2 cellular contexts compared by ENCODE assay signal in the genomic region with DNA sequence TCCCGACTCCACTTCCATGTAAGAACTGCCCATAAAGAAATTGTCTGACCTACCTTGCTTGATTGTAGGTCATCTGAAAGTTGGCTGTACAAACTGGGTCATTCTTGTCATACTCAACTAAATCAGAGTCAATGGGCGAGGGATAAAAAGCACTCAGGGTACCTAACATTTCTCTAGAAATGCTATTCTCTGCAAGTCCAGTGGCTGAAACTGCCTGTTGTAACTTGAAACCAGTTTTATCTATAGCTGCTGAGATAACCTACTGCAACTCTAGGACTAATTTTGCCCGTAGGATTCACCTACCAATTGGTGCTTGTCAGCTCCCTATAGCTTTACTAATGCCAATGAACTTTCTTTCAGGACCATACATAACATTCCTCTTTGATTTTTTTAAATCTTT.
TF ChIP-seq lines count a peak whose summit lies in the region.

No MANE protein-coding gene starts in this region.

TF ChIP-seq in HEK293, 187 proteins besides CTCF, POLR2A, EP300 and RAD21:
- TF ChIP-seq WT1 (tag by site-specific recombination; IDR thresholded peaks at IDR 0.05) (no peak), ZXDB (tag by site-specific recombination; IDR thresholded peaks at IDR 0.05) (no peak), ZNF785 (tag by site-specific recombination; IDR thresholded peaks at IDR 0.05) (no peak), ZFP37 (tag by site-specific recombination; IDR thresholded peaks at IDR 0.05) (peak; percentile 51; the same call in 1 of the 2 replicates), ZNF707 (tag by site-specific recombination; IDR thresholded peaks at IDR 0.05) (no peak), ZNF274 (IDR thresholded peaks at IDR 0.05; ENCODE audit: low read length) (no peak), ZNF274 (tag by site-specific recombination; IDR thresholded peaks at IDR 0.05; ENCODE audit: borderline replicate concordance) (no peak), PRDM6 (tag by site-specific recombination; IDR thresholded peaks at IDR 0.05) (no peak)
- TF ChIP-seq, protein P1, sequence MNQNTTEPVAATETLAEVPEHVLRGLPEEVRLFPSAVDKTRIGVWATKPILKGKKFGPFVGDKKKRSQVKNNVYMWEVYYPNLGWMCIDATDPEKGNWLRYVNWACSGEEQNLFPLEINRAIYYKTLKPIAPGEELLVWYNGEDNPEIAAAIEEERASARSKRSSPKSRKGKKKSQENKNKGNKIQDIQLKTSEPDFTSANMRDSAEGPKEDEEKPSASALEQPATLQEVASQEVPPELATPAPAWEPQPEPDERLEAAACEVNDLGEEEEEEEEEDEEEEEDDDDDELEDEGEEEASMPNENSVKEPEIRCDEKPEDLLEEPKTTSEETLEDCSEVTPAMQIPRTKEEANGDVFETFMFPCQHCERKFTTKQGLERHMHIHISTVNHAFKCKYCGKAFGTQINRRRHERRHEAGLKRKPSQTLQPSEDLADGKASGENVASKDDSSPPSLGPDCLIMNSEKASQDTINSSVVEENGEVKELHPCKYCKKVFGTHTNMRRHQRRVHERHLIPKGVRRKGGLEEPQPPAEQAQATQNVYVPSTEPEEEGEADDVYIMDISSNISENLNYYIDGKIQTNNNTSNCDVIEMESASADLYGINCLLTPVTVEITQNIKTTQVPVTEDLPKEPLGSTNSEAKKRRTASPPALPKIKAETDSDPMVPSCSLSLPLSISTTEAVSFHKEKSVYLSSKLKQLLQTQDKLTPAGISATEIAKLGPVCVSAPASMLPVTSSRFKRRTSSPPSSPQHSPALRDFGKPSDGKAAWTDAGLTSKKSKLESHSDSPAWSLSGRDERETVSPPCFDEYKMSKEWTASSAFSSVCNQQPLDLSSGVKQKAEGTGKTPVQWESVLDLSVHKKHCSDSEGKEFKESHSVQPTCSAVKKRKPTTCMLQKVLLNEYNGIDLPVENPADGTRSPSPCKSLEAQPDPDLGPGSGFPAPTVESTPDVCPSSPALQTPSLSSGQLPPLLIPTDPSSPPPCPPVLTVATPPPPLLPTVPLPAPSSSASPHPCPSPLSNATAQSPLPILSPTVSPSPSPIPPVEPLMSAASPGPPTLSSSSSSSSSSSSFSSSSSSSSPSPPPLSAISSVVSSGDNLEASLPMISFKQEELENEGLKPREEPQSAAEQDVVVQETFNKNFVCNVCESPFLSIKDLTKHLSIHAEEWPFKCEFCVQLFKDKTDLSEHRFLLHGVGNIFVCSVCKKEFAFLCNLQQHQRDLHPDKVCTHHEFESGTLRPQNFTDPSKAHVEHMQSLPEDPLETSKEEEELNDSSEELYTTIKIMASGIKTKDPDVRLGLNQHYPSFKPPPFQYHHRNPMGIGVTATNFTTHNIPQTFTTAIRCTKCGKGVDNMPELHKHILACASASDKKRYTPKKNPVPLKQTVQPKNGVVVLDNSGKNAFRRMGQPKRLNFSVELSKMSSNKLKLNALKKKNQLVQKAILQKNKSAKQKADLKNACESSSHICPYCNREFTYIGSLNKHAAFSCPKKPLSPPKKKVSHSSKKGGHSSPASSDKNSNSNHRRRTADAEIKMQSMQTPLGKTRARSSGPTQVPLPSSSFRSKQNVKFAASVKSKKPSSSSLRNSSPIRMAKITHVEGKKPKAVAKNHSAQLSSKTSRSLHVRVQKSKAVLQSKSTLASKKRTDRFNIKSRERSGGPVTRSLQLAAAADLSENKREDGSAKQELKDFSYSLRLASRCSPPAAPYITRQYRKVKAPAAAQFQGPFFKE (tag by site-specific recombination; IDR thresholded peaks at IDR 0.05; ENCODE audit: borderline replicate concordance), result no peak

TF ChIP-seq in K562, 482 proteins besides CTCF, POLR2A, EP300 and RAD21:
- no peak for TF ChIP-seq HMGN3 (IDR thresholded peaks at IDR 0.05; ENCODE audit: borderline replicate concordance, extremely low read depth, insufficient read length, low read depth, low read length)
- no peak for TF ChIP-seq PBX2 (CRISPR knock-in tag; IDR thresholded peaks at IDR 0.05; ENCODE audit: low read depth)
- 0 out of 2 replicates have a peak, but pooled peaks have one; percentile 26 for TF ChIP-seq PBX2 (tag; conservative IDR thresholded peaks at IDR 0.05; ENCODE audit: low read depth)
- TF ChIP-seq XRCC4 (IDR thresholded peaks at IDR 0.05; ENCODE audit: extremely low read depth, insufficient read depth, insufficient read length), result no peak
- peak; percentile 40; the same call in 1 of the 2 replicates for TF ChIP-seq DPF2 (IDR thresholded peaks at IDR 0.05)
